Comparison of ENCODE assay signal across 15 cellular contexts in the genomic region with DNA sequence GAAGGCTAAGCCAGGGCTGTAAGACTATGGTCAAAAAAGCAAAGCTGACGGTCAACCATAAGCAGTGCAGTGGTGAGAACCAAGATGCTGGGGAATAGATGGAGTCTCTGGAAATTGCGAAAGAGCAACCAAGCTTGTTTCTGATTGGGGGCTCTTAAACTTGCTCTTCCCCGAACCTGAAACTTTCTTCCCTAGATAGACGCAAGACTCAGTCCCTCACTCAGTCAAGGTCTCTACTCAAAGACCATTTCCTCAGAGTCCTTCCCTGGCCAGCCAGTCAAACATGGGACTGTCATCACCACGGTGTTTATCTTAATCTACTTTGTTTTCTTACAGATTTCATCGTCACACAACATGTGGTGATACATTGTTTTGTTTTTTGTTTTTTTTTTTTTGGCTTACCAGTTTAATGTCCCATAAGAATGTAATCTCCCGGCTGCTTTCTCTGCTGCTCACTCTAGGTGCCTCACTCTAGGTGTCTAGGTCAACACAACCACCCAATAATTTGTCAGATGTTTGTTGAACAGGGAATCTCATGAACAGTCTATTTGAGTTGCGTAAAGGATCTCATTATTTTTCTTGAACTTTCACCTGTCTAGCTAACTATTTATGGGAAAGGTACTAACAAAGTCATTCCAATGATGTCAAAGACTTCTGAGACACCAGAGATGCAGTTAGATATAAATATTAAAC.
DNase-seq lines count a peak whose midpoint lies in the region; ATAC-seq lines count a peak whose summit lies in the region.
"Had no signal": no experiment of that assay in that cellular context is flagged by ENCODE, and none has a peak within 500 bp of the region (broad histone marks: within the 10 kb centered on the region; RNA-seq: fewer than 3 reads in every experiment).

No MANE protein-coding gene starts in this region.

- peak overlapping the region; percentile 42 for H3K4me3 Mint-ChIP-seq in activated naive CD8-positive, alpha-beta T cell treated with anti-CD3 and anti-CD28 coated beads for 36 hours
- peak overlapping the region in 9 of 10 donors; percentile 48 to 83 (median 62) for H3K4me3 Mint-ChIP-seq in naive thymus-derived CD8-positive, alpha-beta T cell

- H3K36me3 Mint-ChIP-seq in activated naive CD8-positive, alpha-beta T cell treated with anti-CD3 and anti-CD28 coated beads for 36 hours, result peaks cover 73% of the 10 kb centered on the region
- peaks cover 12 to 50% (median 21%) of the 10 kb centered on the region in 3 donors for H3K36me3 Mint-ChIP-seq in naive thymus-derived CD8-positive, alpha-beta T cell

- WGBS in HUES64, result 92% methylated on average over 7 of the region's 8 CpGs

- H3K4me3 ChIP-seq in HUES64 (ENCODE audit: low read length), result no peak overlapping the region
- H3K4me3 ChIP-seq: body of pancreas, heart left ventricle, upper lobe of right lung had no signal

- peak overlapping the region; percentile 90 for H3K27ac Mint-ChIP-seq in activated naive CD8-positive, alpha-beta T cell treated with anti-CD3 and anti-CD28 coated beads for 36 hours
- peak overlapping the region; percentile 68 to 97 (median 88) for H3K27ac Mint-ChIP-seq in naive thymus-derived CD8-positive, alpha-beta T cell

- peaks cover 85% of the 10 kb centered on the region for H3K4me1 Mint-ChIP-seq in activated naive CD8-positive, alpha-beta T cell treated with anti-CD3 and anti-CD28 coated beads for 36 hours
- H3K4me1 Mint-ChIP-seq in naive thymus-derived CD8-positive, alpha-beta T cell, result peaks cover 50 to 95% (median 88%) of the 10 kb centered on the region in 4 donors

- ATAC-seq in naive thymus-derived CD8-positive, alpha-beta T cell, result no peak
- no peak for ATAC-seq in GM21381 (IDR thresholded peaks at IDR 0.05; ENCODE audit: unreplicated experiment)
- ATAC-seq: body of pancreas, heart left ventricle, upper lobe of right lung had no signal

- no peaks in the 10 kb centered on the region for H3K27me3 Mint-ChIP-seq in activated naive CD8-positive, alpha-beta T cell treated with anti-CD3 and anti-CD28 coated beads for 36 hours
- H3K27me3 Mint-ChIP-seq in naive thymus-derived CD8-positive, alpha-beta T cell, result no peaks in the 10 kb centered on the region

- H3K36me3 ChIP-seq in HUES64 (ENCODE audit: insufficient read depth, low read length), result no peaks in the 10 kb centered on the region
- H3K36me3 ChIP-seq: heart left ventricle, upper lobe of right lung had no signal

- peaks cover 5% of the 10 kb centered on the region; the same call in 1 of the 2 replicates for H3K4me1 ChIP-seq in HUES64 (ENCODE audit: insufficient read depth, low read length)
- H3K4me1 ChIP-seq: upper lobe of right lung had no signal

- no peaks in the 10 kb centered on the region for H3K27me3 ChIP-seq in HUES64 (ENCODE audit: insufficient read depth, low read length)
- H3K27me3 ChIP-seq: body of pancreas, heart left ventricle, upper lobe of right lung had no signal

- peak; percentile 15 for DNase-seq in NCI-H146 (lab: John Stamatoyannopoulos, UW)
- DNase-seq in NCI-H146 treated with DMSO at 0.1 percent for 48 hours (lab: John Stamatoyannopoulos, UW; ENCODE audit: unreplicated experiment), result no peak
- DNase-seq in activated naive CD8-positive, alpha-beta T cell treated with anti-CD3 and anti-CD28 coated beads for 36 hours, result no peak
- no peak for DNase-seq in naive thymus-derived CD8-positive, alpha-beta T cell
- DNase-seq in cortex of kidney (lab: John Stamatoyannopoulos, UW), result no peak
- no peak for DNase-seq in DMS 273 (lab: John Stamatoyannopoulos, UW; ENCODE audit: unreplicated experiment)
- DNase-seq: body of pancreas; DMS153; heart left ventricle; NCI-H2171 treated with DMSO at 0.1 percent for 48 hours; stimulated activated CD4-positive, alpha-beta T cell treated with anti-CD3 and anti-CD28 coated beads, Interleukin-12 subunit alpha, Interleukin-12 subunit beta, amount 100 ng/mL, for 4 hours; upper lobe of right lung had no signal

- H3K27ac ChIP-seq in HUES64 (ENCODE audit: low read depth, low read length), result peak overlapping the region; percentile 23; the same call in 1 of the 2 replicates
- H3K27ac ChIP-seq: 22Rv1, body of pancreas, heart left ventricle, upper lobe of right lung had no signal

- no peaks in the 10 kb centered on the region for H3K9me3 ChIP-seq in HUES64 (ENCODE audit: insufficient read depth, low read depth, low read length)
- H3K9me3 ChIP-seq: body of pancreas, heart left ventricle, upper lobe of right lung had no signal

- POLR2A ChIA-PET in naive thymus-derived CD8-positive, alpha-beta T cell (lab: Charles Lee), result interaction anchor here (1.4 kb wide), 1 partner anchor 224 kb away, joined by 3 read pairs; no protein-coding TSS in a partner anchor

- no peak overlapping the region for H3K9ac ChIP-seq in HUES64 (ENCODE audit: low read depth, low read length)

- H3K9me3 Mint-ChIP-seq in activated naive CD8-positive, alpha-beta T cell treated with anti-CD3 and anti-CD28 coated beads for 36 hours, result peaks cover 3% of the 10 kb centered on the region
- peaks cover 0 to 3% (median 0%) of the 10 kb centered on the region in 9 donors for H3K9me3 Mint-ChIP-seq in naive thymus-derived CD8-positive, alpha-beta T cell
